In genomic region chr18:68915066-68915465, GRCh38 we compare ENCODE assay signal across 34 cellular contexts.
"Had no signal": no experiment of that assay in that cellular context is flagged by ENCODE, and none has a peak within 500 bp of the region (broad histone marks: within the 10 kb centered on the region; RNA-seq: fewer than 3 reads in every experiment).

No MANE protein-coding gene starts in this region.

- H3K4me3 ChIP-seq: MG63 had no signal

- H3K36me3 ChIP-seq: MG63 had no signal

- H3K27me3 ChIP-seq: MG63 had no signal

- H3K9me3 ChIP-seq: MG63 had no signal

- DNase-seq: Karpas-422, Kasumi-1, MG63, MM.1S, MV-4-11, NCI-H1048, NCI-H1092, NCI-H1092 treated with DMSO at 0.1 percent for 48 hours, NCI-H1105, NCI-H1105 treated with DMSO at 0.1 percent for 48 hours, NCI-H1417, NCI-H1417 treated with DMSO at 0.1 percent for 48 hours, NCI-H1436, NCI-H1436 treated with DMSO at 0.1 percent for 48 hours, NCI-H146, NCI-H1694, NCI-H1694 treated with DMSO at 0.1 percent for 48 hours, NCI-H187, NCI-H187 treated with DMSO at 0.1 percent for 48 hours, NCI-H1930, NCI-H2029, NCI-H2029 treated with DMSO at 0.1 percent for 48 hours, NCI-H2081, NCI-H2081 treated with DMSO at 0.1 percent for 48 hours, NCI-H2107, NCI-H2171, NCI-H2171 treated with DMSO at 0.1 percent for 48 hours, NCI-H2227 treated with DMSO at 0.1 percent for 48 hours, NCI-H226, NCI-H345, NCI-H446, NCI-H446 treated with DMSO at 0.1 percent for 48 hours, NCI-H510A, NCI-H510A treated with DMSO at 0.1 percent for 48 hours had no signal
